In the genomic region with DNA sequence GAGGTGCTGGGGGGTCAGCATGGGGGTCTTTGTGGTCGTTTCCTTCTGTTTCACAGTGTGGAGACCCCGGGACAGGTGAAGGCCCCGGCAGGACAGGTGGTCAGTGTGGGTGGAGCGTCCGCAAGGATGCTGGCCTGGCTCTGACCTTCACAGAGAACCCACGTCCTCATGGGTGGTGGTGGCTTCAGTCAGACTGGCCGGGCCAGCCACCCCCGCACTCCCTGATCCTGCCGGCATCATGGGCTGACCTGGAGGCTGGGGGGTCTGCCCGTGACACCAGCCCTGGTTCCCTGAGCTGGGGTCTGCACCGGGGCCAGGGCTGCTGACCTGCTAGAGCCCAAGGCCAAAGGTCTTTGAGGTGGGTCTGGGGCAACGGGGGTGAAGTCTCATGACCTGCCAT, we compare ENCODE assay signal across 33 cellular contexts. TPM values are rescaled to one million over a fixed set of nuclear protein-coding genes. Genes with fewer than 3 reads are reported as not detected.
"Had no signal": no experiment of that assay in that cellular context is flagged by ENCODE, and none has a peak within 500 bp of the region (broad histone marks: within the 10 kb centered on the region; RNA-seq: fewer than 3 reads in every experiment).

No MANE protein-coding gene starts in this region.

- H3K27ac Mint-ChIP-seq: activated B cell treated with CpG ODN at 0.5 μM for 24 hours; activated CD8-positive, alpha-beta T cell treated with anti-CD3 and anti-CD28 coated beads for 36 hours; activated naive CD8-positive, alpha-beta T cell; activated T-helper 17 cell treated with anti-CD3 and anti-CD28 coated beads, Interleukin-2, amount 50 U/mL, for 72 hours; dendritic cell treated with granulocyte-macrophage colony-stimulating factor and Interleukin-4, amounts not matched to agents 40 ng/mL and 50 ng/mL, for 4 days; endodermal cell; T-helper 17 cell; T-helper 2 cell treated with Interferon-gamma antibody and Interleukin-4, amounts not matched to agents 5 μg/mL and 100 μg/mL, for 36 hours had no signal

- H3K27me3 Mint-ChIP-seq: activated B cell treated with CpG ODN at 0.5 μM for 24 hours; activated CD8-positive, alpha-beta T cell treated with anti-CD3 and anti-CD28 coated beads for 36 hours; activated naive CD8-positive, alpha-beta T cell; brain; dendritic cell treated with granulocyte-macrophage colony-stimulating factor and Interleukin-4, amounts not matched to agents 40 ng/mL and 50 ng/mL, for 4 days had no signal

- H3K27me3 ChIP-seq: breast epithelium, cardiac muscle cell had no signal

- DNase-seq: activated B cell treated with CpG ODN at 0.5 μM for 24 hours; activated CD4-positive, alpha-beta T cell treated with anti-CD3 and anti-CD28 coated beads for 48 hours; activated CD4-positive, alpha-beta T cell treated with anti-CD3 and anti-CD28 coated beads, Interleukin-2, amount 50 U/mL, for 1 hour; activated CD4-positive, alpha-beta T cell treated with anti-CD3 and anti-CD28 coated beads, Interleukin-2, amount 50 U/mL, for 48 hours; activated CD8-positive, alpha-beta memory T cell treated with anti-CD3 and anti-CD28 coated beads for 24 hours; activated CD8-positive, alpha-beta T cell treated with anti-CD3 and anti-CD28 coated beads for 36 hours; activated effector memory CD4-positive, alpha-beta T cell treated with Interleukin-2 at 50 U/mL for 16 hours; activated gamma-delta T cell treated with Interleukin-2 at 50 U/mL for 16 hours; activated naive CD4-positive, alpha-beta T cell treated with anti-CD3 and anti-CD28 coated beads, Interleukin-2, amount 50 U/mL, for 16 hours; activated naive CD4-positive, alpha-beta T cell treated with Interleukin-2 at 50 U/mL for 16 hours; activated T-cell treated with anti-CD3 and anti-CD28 coated beads, Interleukin-2, amount 50 U/mL, for 4 hours; amniotic stem cell; anterior cingulate cortex; central memory CD4-positive, alpha-beta T cell; cerebellar nuclear complex; dorsolateral prefrontal cortex; effector memory CD4-positive, alpha-beta T cell; endodermal cell; foreskin fibroblast; T-helper 1 cell; T-helper 17 cell; T1000; WERI-Rb-1 had no signal

- H3K4me3 ChIP-seq: breast epithelium, cardiac muscle cell, coronary artery, dorsolateral prefrontal cortex had no signal

- H3K9me3 Mint-ChIP-seq: activated CD8-positive, alpha-beta T cell treated with anti-CD3 and anti-CD28 coated beads for 36 hours; activated T-cell treated with anti-CD3 and anti-CD28 coated beads, Interleukin-2, amount 50 U/mL, for 4 hours; activated T-helper 17 cell treated with anti-CD3 and anti-CD28 coated beads, Interleukin-2, amount 50 U/mL, for 72 hours; dendritic cell treated with granulocyte-macrophage colony-stimulating factor and Interleukin-4, amounts not matched to agents 40 ng/mL and 50 ng/mL, for 4 days had no signal

- H3K4me1 Mint-ChIP-seq: activated B cell treated with CpG ODN at 0.5 μM for 24 hours; activated T-helper 17 cell treated with anti-CD3 and anti-CD28 coated beads, Interleukin-2, amount 50 U/mL, for 72 hours; endodermal cell; T-helper 17 cell had no signal

- H3K27ac ChIP-seq: breast epithelium, cardiac muscle cell, coronary artery, dorsolateral prefrontal cortex, WERI-Rb-1 had no signal

- H3K4me3 Mint-ChIP-seq: activated B cell treated with CpG ODN at 0.5 μM for 24 hours; activated CD8-positive, alpha-beta T cell treated with anti-CD3 and anti-CD28 coated beads for 36 hours; activated naive CD8-positive, alpha-beta T cell; activated T-cell treated with anti-CD3 and anti-CD28 coated beads, Interleukin-2, amount 50 U/mL, for 4 hours; activated T-helper 17 cell treated with anti-CD3 and anti-CD28 coated beads, Interleukin-2, amount 50 U/mL, for 72 hours; brain; dendritic cell treated with granulocyte-macrophage colony-stimulating factor and Interleukin-4, amounts not matched to agents 40 ng/mL and 50 ng/mL, for 4 days; endodermal cell; T-helper 17 cell; T-helper 2 cell treated with Interferon-gamma antibody and Interleukin-4, amounts not matched to agents 5 μg/mL and 100 μg/mL, for 36 hours had no signal

- H3K36me3 ChIP-seq: breast epithelium, cardiac muscle cell, WERI-Rb-1 had no signal

- ATAC-seq: activated CD4-positive, CD25-positive, alpha-beta regulatory T cell treated with anti-CD3 and anti-CD28 coated beads, Interleukin-2, amount 50 U/mL, for 24 hours; activated CD8-positive, alpha-beta T cell treated with anti-CD3 and anti-CD28 coated beads for 36 hours; activated T-cell treated with anti-CD3 and anti-CD28 coated beads, Interleukin-2, amount 50 U/mL, for 4 hours; activated T-helper 17 cell treated with anti-CD3 and anti-CD28 coated beads, Interleukin-2, amount 50 U/mL, for 72 hours; esophagus mucosa; T-helper 17 cell had no signal

- H3K4me1 ChIP-seq: breast epithelium had no signal

- H3K9me3 ChIP-seq: breast epithelium had no signal

- H3K36me3 Mint-ChIP-seq: activated naive CD8-positive, alpha-beta T cell had no signal

RNA-seq across cellular contexts. Expression of a gene that starts 41.9 kb away (rescaled TPM):
- total RNA-seq: activated B cell treated with CpG ODN at 0.5 μM for 24 hours, esophagus mucosa had no signal
